Comparison of ENCODE assay signal across 27 cellular contexts in genomic region chr19:21680679-21681078, GRCh38.
"Had no signal": no experiment of that assay in that cellular context is flagged by ENCODE, and none has a peak within 500 bp of the region (broad histone marks: within the 10 kb centered on the region; RNA-seq: fewer than 3 reads in every experiment).

No MANE protein-coding gene starts in this region.

- DNase-seq: colonic mucosa; effector CD8-positive, alpha-beta T cell; endodermal cell; foreskin fibroblast; gastrocnemius medialis; head of caudate nucleus; kidney; midbrain; naive thymus-derived CD8-positive, alpha-beta T cell; nephron progenitor cell; nucleus accumbens; ovary; posterior cingulate gyrus; psoas muscle; right cardiac atrium; sigmoid colon; stimulated activated CD4-positive, alpha-beta T cell treated with anti-CD3 and anti-CD28 coated beads, Interleukin-2, amount 100 ng/mL, for 24 hours; stimulated activated CD4-positive, alpha-beta T cell treated with anti-CD3 and anti-CD28 coated beads, Interleukin-4, amount 100 ng/mL, for 24 hours; stimulated activated naive CD4-positive, alpha-beta T cell treated with Interleukin-2 at 50 U/mL for 16 hours; stomach; thyroid gland; trophoblast cell had no signal

- H3K4me1 ChIP-seq: colonic mucosa, gastrocnemius medialis, psoas muscle, sigmoid colon, stomach, thyroid gland had no signal

- ATAC-seq: esophagus mucosa; gastrocnemius medialis; left lobe of liver; naive thymus-derived CD8-positive, alpha-beta T cell; psoas muscle; right cardiac atrium; stimulated activated effector memory CD8-positive, alpha-beta T cell treated with anti-CD3 and anti-CD28 coated beads, Interleukin-12 subunit alpha, Interleukin-12 subunit beta, amount 100 ng/mL, for 72 hours had no signal

- H3K27me3 ChIP-seq: colonic mucosa, gastrocnemius medialis, ovary, sigmoid colon, stomach, thyroid gland had no signal

- H3K4me3 ChIP-seq: colonic mucosa, gastrocnemius medialis, lung, ovary, psoas muscle, sigmoid colon, stomach, thyroid gland had no signal

- H3K36me3 ChIP-seq: colonic mucosa, gastrocnemius medialis, ovary, sigmoid colon, stomach, thyroid gland had no signal

- H3K9me3 ChIP-seq: colonic mucosa, gastrocnemius medialis, ovary, psoas muscle, thyroid gland had no signal

- H3K27ac ChIP-seq: colonic mucosa, epithelial cell of prostate, gastrocnemius medialis, ovary, psoas muscle, sigmoid colon, stomach, thyroid gland had no signal
